8 cellular contexts compared by ENCODE assay signal in the genomic region with DNA sequence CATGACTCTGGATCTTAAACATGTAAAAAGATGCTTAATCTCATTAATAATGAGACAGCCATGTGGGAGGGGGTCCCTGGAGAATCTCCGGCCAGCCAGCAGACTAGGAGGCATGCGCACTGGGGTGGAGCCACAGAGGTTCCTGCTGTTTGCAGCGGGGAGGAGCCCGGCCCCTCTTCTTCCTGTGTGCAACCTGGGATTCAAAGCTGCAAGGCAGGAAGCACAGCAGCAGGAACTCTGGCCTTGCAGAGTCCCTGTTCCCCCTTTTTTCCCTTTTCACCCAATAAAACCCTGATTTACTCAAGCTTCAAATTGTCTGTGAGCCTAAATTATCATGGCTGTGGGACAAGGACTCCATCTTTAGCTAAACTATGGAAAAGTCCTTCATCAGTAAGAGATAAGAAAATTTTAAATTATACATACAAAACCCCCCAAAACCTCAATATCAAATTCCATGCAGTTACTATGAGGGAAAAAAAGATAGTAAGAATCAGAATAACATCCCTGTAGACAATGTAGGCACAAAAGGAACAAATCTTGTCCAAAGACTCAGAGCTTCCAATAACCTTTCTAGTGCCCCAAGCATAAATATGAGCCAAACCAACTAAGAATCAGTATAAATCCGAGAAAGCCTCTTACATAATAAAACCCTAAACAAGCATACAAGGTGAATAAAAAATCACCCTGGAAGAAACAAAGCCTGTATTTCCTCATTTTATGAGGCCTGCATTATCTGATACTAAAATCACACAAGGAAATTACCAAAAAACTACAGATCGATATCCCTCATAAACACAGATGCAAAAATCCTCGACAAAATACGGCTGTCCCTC. TPM values are rescaled to one million over a fixed set of nuclear protein-coding genes. Genes with fewer than 3 reads are reported as not detected.
DNase-seq lines count a peak whose midpoint lies in the region; ATAC-seq and TF ChIP-seq lines count a peak whose summit lies in the region.

No MANE protein-coding gene starts in this region.

- peaks cover 0 to 21% (median 0%) of the 10 kb centered on the region in 3 donors for H3K4me1 ChIP-seq in gastroesophageal sphincter

- no peak overlapping the region for H3K4me3 ChIP-seq in gastroesophageal sphincter

- peak in 1 of 2 donors; percentile 12 for TF ChIP-seq POLR2A in gastroesophageal sphincter (IDR thresholded peaks at IDR 0.05)

- no peak for TF ChIP-seq EP300 in gastroesophageal sphincter (IDR thresholded peaks at IDR 0.05)

- intact Hi-C loops in CD4-positive, alpha-beta T cell (cut with DNase I, micrococcal nuclease) = loop anchor here in 1 of 2 experiments (5.0 kb wide), 1 partner anchor 41 kb away; the partner anchor contains the start of gene TMEM170A
- intact Hi-C loops in left ventricle myocardium superior (cut with micrococcal nuclease) (no loop called here), sciatic nerve (cut with DNase I) (no loop called here)

- peak; percentile 49 for ATAC-seq in CD4-positive, alpha-beta T cell (ENCODE audit: poor library complexity)
- ATAC-seq in GM21423 (IDR thresholded peaks at IDR 0.05; ENCODE audit: unreplicated experiment) (peak; percentile 86), left ventricle myocardium superior (peak; percentile 90), sciatic nerve (peak; percentile 90), GM19328 (IDR thresholded peaks at IDR 0.05; ENCODE audit: unreplicated experiment) (no peak), gastroesophageal sphincter (no peak)

- H3K4me3 Mint-ChIP-seq in CD4-positive, alpha-beta T cell = peak overlapping the region; percentile 28
- H3K4me3 Mint-ChIP-seq in activated naive CD4-positive, alpha-beta T cell treated with anti-CD3 and anti-CD28 coated beads, Interleukin-2, amount 10 ng/mL, durations not matched to agents 7 days and 5 days = peak overlapping the region; percentile 28

- DNase-seq in CD4-positive, alpha-beta T cell = peak in 5 of 10 experiments; percentile 8 to 41 (median 16)
- peak; percentile 32 for DNase-seq in activated naive CD4-positive, alpha-beta T cell treated with anti-CD3 and anti-CD28 coated beads, Interleukin-2, amount 10 ng/mL, durations not matched to agents 7 days and 5 days
- DNase-seq in left ventricle myocardium superior (peak; percentile 88), sciatic nerve (ENCODE audit: low spot score) (peak; percentile 79)

- no peaks in the 10 kb centered on the region for H3K27me3 Mint-ChIP-seq in CD4-positive, alpha-beta T cell
- H3K27me3 Mint-ChIP-seq in activated naive CD4-positive, alpha-beta T cell treated with anti-CD3 and anti-CD28 coated beads, Interleukin-2, amount 10 ng/mL, durations not matched to agents 7 days and 5 days = no peaks in the 10 kb centered on the region

- H3K36me3 ChIP-seq in KOPT-K1 (ENCODE audit: insufficient read depth, low read length) = no peaks in the 10 kb centered on the region
- H3K36me3 ChIP-seq in gastroesophageal sphincter = no peaks in the 10 kb centered on the region

- CTCF ChIA-PET in CD4-positive, alpha-beta T cell (lab: Charles Lee) = interaction anchor here (1.9 kb wide), 1 partner anchor 44 kb away, joined by 5 read pairs; the partner anchor contains the start of gene TMEM170A
- CTCF ChIA-PET in activated naive CD4-positive, alpha-beta T cell treated with anti-CD3 and anti-CD28 coated beads, Interleukin-2, amount 10 ng/mL, durations not matched to agents 7 days and 5 days (lab: Charles Lee) = interaction anchor here (0.9 to 1.2 kb wide), 2 partner anchors 12 to 44 kb away, joined by 3 to 4 read pairs; partner anchors contain the start of genes CFDP1 and TMEM170A

- no peak overlapping the region for H3K27ac ChIP-seq in CD4-positive, alpha-beta T cell (ENCODE audit: low read depth, low read length)
- H3K27ac ChIP-seq in KOPT-K1 (ENCODE audit: low read depth, low read length, poor library complexity, severe bottlenecking) = peak overlapping the region; percentile 26
- peak overlapping the region in 2 of 4 donors; percentile 14 to 46 for H3K27ac ChIP-seq in gastroesophageal sphincter

- H3K9me3 Mint-ChIP-seq in CD4-positive, alpha-beta T cell = no peaks in the 10 kb centered on the region
- no peaks in the 10 kb centered on the region for H3K9me3 Mint-ChIP-seq in activated naive CD4-positive, alpha-beta T cell treated with anti-CD3 and anti-CD28 coated beads, Interleukin-2, amount 10 ng/mL, durations not matched to agents 7 days and 5 days

- 37 to 42% methylated on average over 6 to 7 of the region's 8 CpGs for WGBS in gastroesophageal sphincter (ENCODE audit: low coverage in 1 of 2), 2 donors

- H3K36me3 Mint-ChIP-seq in CD4-positive, alpha-beta T cell (ENCODE audit: low read depth) = no peaks in the 10 kb centered on the region
- no peaks in the 10 kb centered on the region for H3K36me3 Mint-ChIP-seq in activated naive CD4-positive, alpha-beta T cell treated with anti-CD3 and anti-CD28 coated beads, Interleukin-2, amount 10 ng/mL, durations not matched to agents 7 days and 5 days

- H3K9me3 ChIP-seq in CD4-positive, alpha-beta T cell (ENCODE audit: control insufficient read depth, low read length) = no peaks in the 10 kb centered on the region
- H3K9me3 ChIP-seq in KOPT-K1 (ENCODE audit: insufficient read depth, low read length, poor library complexity, severe bottlenecking) (no peaks in the 10 kb centered on the region), gastroesophageal sphincter (no peaks in the 10 kb centered on the region)

- H3K27ac Mint-ChIP-seq in CD4-positive, alpha-beta T cell = peak overlapping the region; percentile 52
- H3K27ac Mint-ChIP-seq in activated naive CD4-positive, alpha-beta T cell treated with anti-CD3 and anti-CD28 coated beads, Interleukin-2, amount 10 ng/mL, durations not matched to agents 7 days and 5 days = peak overlapping the region; percentile 39

- POLR2A ChIA-PET in CD4-positive, alpha-beta T cell (lab: Charles Lee) = interaction anchor here (0.5 to 1.2 kb wide), 4 partner anchors 8 to 267 kb away, joined by 3 to 5 read pairs (median 4); partner anchors contain the start of gene CFDP1

- no peaks in the 10 kb centered on the region for H3K27me3 ChIP-seq in CD4-positive, alpha-beta T cell (ENCODE audit: control insufficient read depth, insufficient read depth, low read length)
- no peaks in the 10 kb centered on the region for H3K27me3 ChIP-seq in gastroesophageal sphincter

- H3K4me1 Mint-ChIP-seq in CD4-positive, alpha-beta T cell (ENCODE audit: low read depth) = peaks cover 28% of the 10 kb centered on the region
- peaks cover 25% of the 10 kb centered on the region for H3K4me1 Mint-ChIP-seq in activated naive CD4-positive, alpha-beta T cell treated with anti-CD3 and anti-CD28 coated beads, Interleukin-2, amount 10 ng/mL, durations not matched to agents 7 days and 5 days

- no peak for TF ChIP-seq CTCF in CD4-positive, alpha-beta T cell (IDR thresholded peaks at IDR 0.05)
- no peak for TF ChIP-seq CTCF in gastroesophageal sphincter (IDR thresholded peaks at IDR 0.05)

RNA-seq across cellular contexts. Expression of gene CFDP1, which starts 12.1 kb away (rescaled TPM):
- 10 to 100 TPM; 23.0 to 25.5 TPM for total RNA-seq in CD4-positive, alpha-beta T cell
- 24.7 TPM for total RNA-seq in left ventricle myocardium superior
- 73.7 TPM for total RNA-seq in sciatic nerve
- total RNA-seq in gastroesophageal sphincter = 10 to 100 TPM; 45.1 to 70.0 (median 50.0) TPM

RNA-seq across cellular contexts. Expression of gene TMEM170A, which starts 43.3 kb away (rescaled TPM):
- total RNA-seq in CD4-positive, alpha-beta T cell = 10 to 100 TPM; 34.3 to 37.8 TPM
- 8.6 TPM for total RNA-seq in left ventricle myocardium superior
- 29.8 TPM for total RNA-seq in sciatic nerve
- 10 to 100 TPM in 3 of 4 donors, 1 to 10 TPM in 1; 9.8 to 21.8 (median 13.8) TPM for total RNA-seq in gastroesophageal sphincter

Comparison
In these comparisons a context has a peak if more than half of its experiments do, and no peak if none do; other contexts are left out.
1. ATAC-seq: peak in CD4-positive, alpha-beta T cell (single experiment), GM21423 (single experiment), left ventricle myocardium superior (single experiment) and sciatic nerve (single experiment); none in GM19328 (single experiment) and gastroesophageal sphincter (single experiment).